8 cellular contexts compared by ENCODE assay signal in genomic region chr1:167447521-167448136, GRCh38.
DNase-seq lines count a peak whose midpoint lies in the region; ATAC-seq, FAIRE-seq and TF ChIP-seq lines count a peak whose summit lies in the region.

No MANE protein-coding gene starts in this region.

- no peaks in the 10 kb centered on the region for H3K27me3 Mint-ChIP-seq in T-cell
- no peaks in the 10 kb centered on the region for H3K27me3 Mint-ChIP-seq in activated naive CD8-positive, alpha-beta T cell

- TF ChIP-seq CTCF in GM20000 (IDR thresholded peaks at IDR 0.05; ENCODE audit: extremely low read depth, missing control alignments): no peak

- CTCF ChIA-PET in T-cell (lab: Charles Lee): interaction anchor here (0.6 to 2.3 kb wide), 25 partner anchors 9 to 915 kb away, joined by 3 to 16 read pairs (median 4); partner anchors contain the start of genes CD247 (in 1 of the 2) and POU2F1 (in 1 of the 2)

- no peaks in the 10 kb centered on the region for H3K9me3 ChIP-seq in small intestine (ENCODE audit: control insufficient read depth, low read depth)

- no peaks in the 10 kb centered on the region for H3K36me3 ChIP-seq in small intestine (ENCODE audit: control insufficient read depth in 2 of 2, insufficient read depth in 2 of 2, low read length in 2 of 2)

- H3K4me1 Mint-ChIP-seq in T-cell: peaks cover 89 to 93% (median 92%) of the 10 kb centered on the region in 3 donors
- H3K4me1 Mint-ChIP-seq in activated naive CD8-positive, alpha-beta T cell (ENCODE audit: low read depth): peaks cover 74% of the 10 kb centered on the region

- TF ChIP-seq POLR2A in GM12891 (IDR thresholded peaks at IDR 0.05; ENCODE audit: low read depth, low read length): no peak

- ATAC-seq in HG03159 (IDR thresholded peaks at IDR 0.05; ENCODE audit: unreplicated experiment) (peak; percentile 74), T-cell (replicated peaks in 1 of 4) (peak; percentile 82 to 87 (median 82))

- no peak for DNase-seq in GM12891 (ENCODE audit: insufficient read length, low spot score)
- peak in 33 of 34 experiments; percentile 61 to 88 (median 70) for DNase-seq in T-cell
- DNase-seq in small intestine: peak; percentile 61
- DNase-seq in GM20000 (ENCODE audit: low spot score): no peak
- no peak for DNase-seq in urothelium cell line (ENCODE audit: low spot score)
- no peak for DNase-seq in caudate nucleus (lab: John Stamatoyannopoulos, UW)

- no peaks in the 10 kb centered on the region for H3K9me3 Mint-ChIP-seq in T-cell
- no peaks in the 10 kb centered on the region for H3K9me3 Mint-ChIP-seq in activated naive CD8-positive, alpha-beta T cell (ENCODE audit: low read depth)

- FAIRE-seq in GM12891 (lab: Jason Lieb, UNC): peak; percentile 47
- FAIRE-seq in small intestine (lab: Jason Lieb, UNC): no peak
- no peak for FAIRE-seq in urothelium cell line (lab: Jason Lieb, UNC)

- no peak overlapping the region for H3K4me3 ChIP-seq in small intestine (ENCODE audit: low read depth in 1 of 2, low read length in 2 of 2)

- H3K36me3 Mint-ChIP-seq in T-cell: peaks cover 13% of the 10 kb centered on the region
- peaks cover 4% of the 10 kb centered on the region for H3K36me3 Mint-ChIP-seq in activated naive CD8-positive, alpha-beta T cell

- 25 to 39% (median 27%) methylated on average over 10 of the region's 10 CpGs for WGBS in small intestine, 3 donors

- H3K27ac Mint-ChIP-seq in T-cell: peak overlapping the region; percentile 97 to 98
- peak overlapping the region; percentile 98 for H3K27ac Mint-ChIP-seq in activated naive CD8-positive, alpha-beta T cell

- no peaks in the 10 kb centered on the region for H3K27me3 ChIP-seq in small intestine (ENCODE audit: control insufficient read depth in 2 of 2, insufficient read depth in 2 of 2, low read length in 2 of 2)

- POLR2A ChIA-PET in T-cell (lab: Charles Lee): interaction anchor here (0.5 to 2.7 kb wide), 22 partner anchors 9 to 695 kb away, joined by 3 to 13 read pairs (median 4); partner anchors contain the start of genes CD247 (in 1 of the 2), CREG1 (in 1 of the 2) and POU2F1 (in 1 of the 2)

- H3K27ac ChIP-seq in small intestine (ENCODE audit: low read depth in 1 of 2, low read length in 1 of 2) (peak overlapping the region in 1 of 2 donors; percentile 66), caudate nucleus (ENCODE audit: low read depth, low read length) (no peak overlapping the region)

- H3K4me1 ChIP-seq in small intestine (ENCODE audit: control insufficient read depth in 2 of 2, insufficient read depth in 1 of 2, low read depth in 1 of 2, low read length in 1 of 2): peaks cover 0 to 3% of the 10 kb centered on the region in 2 donors

- peak overlapping the region; percentile 69 to 75 (median 75) for H3K4me3 Mint-ChIP-seq in T-cell
- peak overlapping the region; percentile 77 for H3K4me3 Mint-ChIP-seq in activated naive CD8-positive, alpha-beta T cell

TF ChIP-seq in GM12891, 5 proteins besides CTCF, POLR2A, EP300 and RAD21:
- TF ChIP-seq SPI1 (IDR thresholded peaks at IDR 0.05; ENCODE audit: low read depth, low read length): peak; percentile 78
- no peak for TF ChIP-seq TAF1 (IDR thresholded peaks at IDR 0.05; ENCODE audit: low read depth, low read length)
- TF ChIP-seq PAX5 (IDR thresholded peaks at IDR 0.05; ENCODE audit: insufficient read depth, low read length, severe bottlenecking): no peak

Comparison
In these comparisons a context has a peak if more than half of its experiments do, and no peak if none do; other contexts are left out.
1. DNase-seq: peak in T-cell (33 of 34) and small intestine (single experiment); none in GM12891 (single experiment), GM20000 (single experiment), urothelium cell line (single experiment) and caudate nucleus (0 of 61).